In genomic region chr12:54917001-54917488, GRCh38 we compare ENCODE assay signal across 27 cellular contexts.
"Had no signal": no experiment of that assay in that cellular context is flagged by ENCODE, and none has a peak within 500 bp of the region (broad histone marks: within the 10 kb centered on the region; RNA-seq: fewer than 3 reads in every experiment).

No MANE protein-coding gene starts in this region.

- DNase-seq: cortex of kidney; effector memory CD8-positive, alpha-beta T cell; erythroblast; esophagus squamous epithelium; foreskin melanocyte; hypothalamus; mesenchymal stem cell; mucosa of descending colon; naive B cell; stimulated activated CD4-positive, alpha-beta T cell treated with anti-CD3 and anti-CD28 coated beads, Interleukin-2, amount 100 ng/mL, for 24 hours; stimulated activated CD4-positive, alpha-beta T cell treated with anti-CD3 and anti-CD28 coated beads, Interleukin-4, amount 100 ng/mL, for 24 hours; stimulated activated naive CD8-positive, alpha-beta T cell treated with anti-CD3 and anti-CD28 coated beads, Interleukin-15, Interleukin-2, amounts not matched to agents 100 U/mL and 50 U/mL, for 24 hours; substantia nigra; testis; tibial artery; uterus had no signal

- H3K9me3 ChIP-seq: esophagus squamous epithelium, mucosa of descending colon, prostate gland, right atrium auricular region, testis, tibial artery, upper lobe of left lung, uterus had no signal

- H3K4me3 ChIP-seq: esophagus squamous epithelium, mucosa of descending colon, prostate gland, right atrium auricular region, testis, tibial artery, upper lobe of left lung, uterus had no signal

- H3K36me3 Mint-ChIP-seq: mesothelial cell of epicardium; stimulated activated effector memory CD8-positive, alpha-beta T cell treated with anti-CD3 and anti-CD28 coated beads, Interleukin-12 subunit alpha, Interleukin-12 subunit beta, amount 100 ng/mL, for 72 hours had no signal

- H3K4me3 Mint-ChIP-seq: effector memory CD8-positive, alpha-beta T cell; mesothelial cell of epicardium; naive B cell; natural killer cell treated with Interleukin-12 subunit alpha and Interleukin-12 subunit beta and Interleukin-15 and Interleukin-18, amount 100 ng/mL, for 72 hours; neural crest cell; stimulated activated effector memory CD8-positive, alpha-beta T cell treated with anti-CD3 and anti-CD28 coated beads, Interleukin-12 subunit alpha, Interleukin-12 subunit beta, amount 100 ng/mL, for 72 hours had no signal

- H3K27ac ChIP-seq: esophagus squamous epithelium, prostate gland, right atrium auricular region, testis, tibial artery, upper lobe of left lung, uterus had no signal

- H3K27ac Mint-ChIP-seq: effector memory CD8-positive, alpha-beta T cell; mesothelial cell of epicardium; naive B cell; natural killer cell treated with Interleukin-12 subunit alpha and Interleukin-12 subunit beta and Interleukin-15 and Interleukin-18, amount 100 ng/mL, for 72 hours; stimulated activated effector memory CD8-positive, alpha-beta T cell treated with anti-CD3 and anti-CD28 coated beads, Interleukin-12 subunit alpha, Interleukin-12 subunit beta, amount 100 ng/mL, for 72 hours had no signal

- H3K9me3 Mint-ChIP-seq: effector memory CD8-positive, alpha-beta T cell; natural killer cell treated with Interleukin-12 subunit alpha and Interleukin-12 subunit beta and Interleukin-15 and Interleukin-18, amount 100 ng/mL, for 72 hours had no signal

- H3K27me3 ChIP-seq: esophagus squamous epithelium, right atrium auricular region, testis, tibial artery, upper lobe of left lung, uterus had no signal

- H3K27me3 Mint-ChIP-seq: effector memory CD8-positive, alpha-beta T cell; natural killer cell treated with Interleukin-12 subunit alpha and Interleukin-12 subunit beta and Interleukin-15 and Interleukin-18, amount 100 ng/mL, for 72 hours had no signal

- H3K4me1 Mint-ChIP-seq: mesothelial cell of epicardium; naive B cell; neural crest cell; stimulated activated effector memory CD8-positive, alpha-beta T cell treated with anti-CD3 and anti-CD28 coated beads, Interleukin-12 subunit alpha, Interleukin-12 subunit beta, amount 100 ng/mL, for 72 hours had no signal

- FAIRE-seq: endometrium, keratinocyte had no signal

- ATAC-seq: effector memory CD8-positive, alpha-beta T cell; left lobe of liver; mucosa of descending colon; natural killer cell treated with Interleukin-12 subunit alpha and Interleukin-12 subunit beta and Interleukin-15 and Interleukin-18, amount 100 ng/mL, for 72 hours; sciatic nerve; stimulated activated effector memory CD8-positive, alpha-beta T cell treated with anti-CD3 and anti-CD28 coated beads, Interleukin-12 subunit alpha, Interleukin-12 subunit beta, amount 100 ng/mL, for 72 hours; stimulated activated naive CD8-positive, alpha-beta T cell treated with anti-CD3 and anti-CD28 coated beads, Interleukin-15, Interleukin-2, amounts not matched to agents 100 U/mL and 50 U/mL, for 24 hours had no signal

- H3K4me1 ChIP-seq: esophagus squamous epithelium, prostate gland, right atrium auricular region, testis, tibial artery, upper lobe of left lung, uterus had no signal

- H3K36me3 ChIP-seq: esophagus squamous epithelium, prostate gland, right atrium auricular region, tibial artery, upper lobe of left lung, uterus had no signal
